1 cellular context compared by ENCODE assay signal in the genomic region with DNA sequence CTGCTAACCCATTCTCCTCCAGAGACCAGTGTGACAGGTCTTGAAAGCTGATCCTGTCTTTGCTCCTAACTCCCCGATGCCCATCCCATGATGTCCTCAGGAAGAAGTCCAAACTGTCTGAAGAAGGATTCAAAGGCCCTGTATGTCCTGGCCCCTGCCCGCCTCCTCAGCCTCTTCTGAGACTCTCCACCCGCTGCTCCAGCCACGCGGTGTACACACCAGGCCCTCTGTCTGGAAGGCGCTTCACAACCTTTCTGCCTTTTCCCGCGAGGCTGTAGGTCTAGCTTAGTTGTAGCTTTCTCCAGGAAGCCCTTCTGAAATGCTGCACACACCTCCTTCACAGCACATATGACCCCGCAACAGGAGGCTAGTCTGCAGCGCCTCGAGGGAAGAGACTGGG.
TF ChIP-seq lines count a peak whose summit lies in the region.

No MANE protein-coding gene starts in this region.

TF ChIP-seq in WTC11, 78 proteins besides CTCF, POLR2A, EP300 and RAD21:
- TF ChIP-seq, protein P1, sequence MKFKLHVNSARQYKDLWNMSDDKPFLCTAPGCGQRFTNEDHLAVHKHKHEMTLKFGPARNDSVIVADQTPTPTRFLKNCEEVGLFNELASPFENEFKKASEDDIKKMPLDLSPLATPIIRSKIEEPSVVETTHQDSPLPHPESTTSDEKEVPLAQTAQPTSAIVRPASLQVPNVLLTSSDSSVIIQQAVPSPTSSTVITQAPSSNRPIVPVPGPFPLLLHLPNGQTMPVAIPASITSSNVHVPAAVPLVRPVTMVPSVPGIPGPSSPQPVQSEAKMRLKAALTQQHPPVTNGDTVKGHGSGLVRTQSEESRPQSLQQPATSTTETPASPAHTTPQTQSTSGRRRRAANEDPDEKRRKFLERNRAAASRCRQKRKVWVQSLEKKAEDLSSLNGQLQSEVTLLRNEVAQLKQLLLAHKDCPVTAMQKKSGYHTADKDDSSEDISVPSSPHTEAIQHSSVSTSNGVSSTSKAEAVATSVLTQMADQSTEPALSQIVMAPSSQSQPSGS (CRISPR knock-in tag; IDR thresholded peaks at IDR 0.05; ENCODE audit: borderline replicate concordance, low read depth) = no peak
- no peak for TF ChIP-seq TP53 (CRISPR knock-in tag; IDR thresholded peaks at IDR 0.05)
- no peak for TF ChIP-seq ZNF416 (CRISPR knock-in tag; IDR thresholded peaks at IDR 0.05)
- no peak for TF ChIP-seq EMX1 (CRISPR knock-in tag; IDR thresholded peaks at IDR 0.05)
- TF ChIP-seq NFATC4 (CRISPR knock-in tag; IDR thresholded peaks at IDR 0.05) = no peak
- TF ChIP-seq, protein P2, sequence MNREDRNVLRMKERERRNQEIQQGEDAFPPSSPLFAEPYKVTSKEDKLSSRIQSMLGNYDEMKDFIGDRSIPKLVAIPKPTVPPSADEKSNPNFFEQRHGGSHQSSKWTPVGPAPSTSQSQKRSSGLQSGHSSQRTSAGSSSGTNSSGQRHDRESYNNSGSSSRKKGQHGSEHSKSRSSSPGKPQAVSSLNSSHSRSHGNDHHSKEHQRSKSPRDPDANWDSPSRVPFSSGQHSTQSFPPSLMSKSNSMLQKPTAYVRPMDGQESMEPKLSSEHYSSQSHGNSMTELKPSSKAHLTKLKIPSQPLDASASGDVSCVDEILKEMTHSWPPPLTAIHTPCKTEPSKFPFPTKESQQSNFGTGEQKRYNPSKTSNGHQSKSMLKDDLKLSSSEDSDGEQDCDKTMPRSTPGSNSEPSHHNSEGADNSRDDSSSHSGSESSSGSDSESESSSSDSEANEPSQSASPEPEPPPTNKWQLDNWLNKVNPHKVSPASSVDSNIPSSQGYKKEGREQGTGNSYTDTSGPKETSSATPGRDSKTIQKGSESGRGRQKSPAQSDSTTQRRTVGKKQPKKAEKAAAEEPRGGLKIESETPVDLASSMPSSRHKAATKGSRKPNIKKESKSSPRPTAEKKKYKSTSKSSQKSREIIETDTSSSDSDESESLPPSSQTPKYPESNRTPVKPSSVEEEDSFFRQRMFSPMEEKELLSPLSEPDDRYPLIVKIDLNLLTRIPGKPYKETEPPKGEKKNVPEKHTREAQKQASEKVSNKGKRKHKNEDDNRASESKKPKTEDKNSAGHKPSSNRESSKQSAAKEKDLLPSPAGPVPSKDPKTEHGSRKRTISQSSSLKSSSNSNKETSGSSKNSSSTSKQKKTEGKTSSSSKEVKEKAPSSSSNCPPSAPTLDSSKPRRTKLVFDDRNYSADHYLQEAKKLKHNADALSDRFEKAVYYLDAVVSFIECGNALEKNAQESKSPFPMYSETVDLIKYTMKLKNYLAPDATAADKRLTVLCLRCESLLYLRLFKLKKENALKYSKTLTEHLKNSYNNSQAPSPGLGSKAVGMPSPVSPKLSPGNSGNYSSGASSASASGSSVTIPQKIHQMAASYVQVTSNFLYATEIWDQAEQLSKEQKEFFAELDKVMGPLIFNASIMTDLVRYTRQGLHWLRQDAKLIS (CRISPR knock-in tag; IDR thresholded peaks at IDR 0.05; ENCODE audit: borderline replicate concordance) = no peak
- no peak for TF ChIP-seq SOX15 (CRISPR knock-in tag; IDR thresholded peaks at IDR 0.05)
- TF ChIP-seq, protein P3, sequence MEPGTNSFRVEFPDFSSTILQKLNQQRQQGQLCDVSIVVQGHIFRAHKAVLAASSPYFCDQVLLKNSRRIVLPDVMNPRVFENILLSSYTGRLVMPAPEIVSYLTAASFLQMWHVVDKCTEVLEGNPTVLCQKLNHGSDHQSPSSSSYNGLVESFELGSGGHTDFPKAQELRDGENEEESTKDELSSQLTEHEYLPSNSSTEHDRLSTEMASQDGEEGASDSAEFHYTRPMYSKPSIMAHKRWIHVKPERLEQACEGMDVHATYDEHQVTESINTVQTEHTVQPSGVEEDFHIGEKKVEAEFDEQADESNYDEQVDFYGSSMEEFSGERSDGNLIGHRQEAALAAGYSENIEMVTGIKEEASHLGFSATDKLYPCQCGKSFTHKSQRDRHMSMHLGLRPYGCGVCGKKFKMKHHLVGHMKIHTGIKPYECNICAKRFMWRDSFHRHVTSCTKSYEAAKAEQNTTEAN (CRISPR knock-in tag; IDR thresholded peaks at IDR 0.05) = no peak
- TF ChIP-seq FOXJ3 (CRISPR knock-in tag; IDR thresholded peaks at IDR 0.05; ENCODE audit: borderline replicate concordance) = no peak
- no peak for TF ChIP-seq RORB (CRISPR knock-in tag; IDR thresholded peaks at IDR 0.05)
- no peak for TF ChIP-seq ZBTB21 (CRISPR knock-in tag; IDR thresholded peaks at IDR 0.05; ENCODE audit: borderline replicate concordance)
